1 cellular context compared by ENCODE assay signal in genomic region chr6:125363010-125363359, GRCh38.
TF ChIP-seq lines count a peak whose summit lies in the region.

No MANE protein-coding gene starts in this region.

TF ChIP-seq in HEK293, 187 proteins besides CTCF, POLR2A, EP300 and RAD21 (continued from another document):
- TF ChIP-seq, protein P1, sequence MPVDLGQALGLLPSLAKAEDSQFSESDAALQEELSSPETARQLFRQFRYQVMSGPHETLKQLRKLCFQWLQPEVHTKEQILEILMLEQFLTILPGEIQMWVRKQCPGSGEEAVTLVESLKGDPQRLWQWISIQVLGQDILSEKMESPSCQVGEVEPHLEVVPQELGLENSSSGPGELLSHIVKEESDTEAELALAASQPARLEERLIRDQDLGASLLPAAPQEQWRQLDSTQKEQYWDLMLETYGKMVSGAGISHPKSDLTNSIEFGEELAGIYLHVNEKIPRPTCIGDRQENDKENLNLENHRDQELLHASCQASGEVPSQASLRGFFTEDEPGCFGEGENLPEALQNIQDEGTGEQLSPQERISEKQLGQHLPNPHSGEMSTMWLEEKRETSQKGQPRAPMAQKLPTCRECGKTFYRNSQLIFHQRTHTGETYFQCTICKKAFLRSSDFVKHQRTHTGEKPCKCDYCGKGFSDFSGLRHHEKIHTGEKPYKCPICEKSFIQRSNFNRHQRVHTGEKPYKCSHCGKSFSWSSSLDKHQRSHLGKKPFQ (tag by site-specific recombination; IDR thresholded peaks at IDR 0.05): no peak
- TF ChIP-seq ZNF830 (tag by site-specific recombination; IDR thresholded peaks at IDR 0.05; ENCODE audit: low read depth) (no peak), PRDM1 (tag by site-specific recombination; IDR thresholded peaks at IDR 0.05) (peak; percentile 76), ZNF184 (tag by site-specific recombination; IDR thresholded peaks at IDR 0.05) (0 out of 2 replicates have a peak, but pooled peaks have one; percentile 27)
- TF ChIP-seq, protein P2, sequence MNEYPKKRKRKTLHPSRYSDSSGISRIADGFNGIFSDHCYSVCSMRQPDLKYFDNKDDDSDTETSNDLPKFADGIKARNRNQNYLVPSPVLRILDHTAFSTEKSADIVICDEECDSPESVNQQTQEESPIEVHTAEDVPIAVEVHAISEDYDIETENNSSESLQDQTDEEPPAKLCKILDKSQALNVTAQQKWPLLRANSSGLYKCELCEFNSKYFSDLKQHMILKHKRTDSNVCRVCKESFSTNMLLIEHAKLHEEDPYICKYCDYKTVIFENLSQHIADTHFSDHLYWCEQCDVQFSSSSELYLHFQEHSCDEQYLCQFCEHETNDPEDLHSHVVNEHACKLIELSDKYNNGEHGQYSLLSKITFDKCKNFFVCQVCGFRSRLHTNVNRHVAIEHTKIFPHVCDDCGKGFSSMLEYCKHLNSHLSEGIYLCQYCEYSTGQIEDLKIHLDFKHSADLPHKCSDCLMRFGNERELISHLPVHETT (tag by site-specific recombination; IDR thresholded peaks at IDR 0.05): peak; percentile 59
